Comparison of ENCODE assay signal across 17 cellular contexts in genomic region chr3:126317029-126317996, GRCh38. TPM values are rescaled to one million over a fixed set of nuclear protein-coding genes. Genes with fewer than 3 reads are reported as not detected.
"Had no signal": no experiment of that assay in that cellular context is flagged by ENCODE, and none has a peak within 500 bp of the region (broad histone marks: within the 10 kb centered on the region; RNA-seq: fewer than 3 reads in every experiment).

No MANE protein-coding gene starts in this region.

- DNase-seq: activated CD4-positive, alpha-beta T cell treated with anti-CD3 and anti-CD28 coated beads for 36 hours; activated CD8-positive, alpha-beta T cell treated with anti-CD3 and anti-CD28 coated beads, Interleukin-2, amount 10 ng/mL, durations not matched to agents 7 days and 5 days; colonic mucosa; glutamatergic neuron; hypothalamus; lower lobe of right lung; naive B cell; stimulated activated CD4-positive, alpha-beta T cell treated with anti-CD3 and anti-CD28 coated beads, Interleukin-12 subunit alpha, Interleukin-12 subunit beta, amount 100 ng/mL, for 4 hours; stimulated activated CD4-positive, alpha-beta T cell treated with anti-CD3 and anti-CD28 coated beads, Interleukin-2, amount 100 ng/mL, for 24 hours; T-helper 17 cell had no signal

- ATAC-seq: activated CD4-positive, alpha-beta T cell treated with anti-CD3 and anti-CD28 coated beads for 36 hours; activated CD8-positive, alpha-beta T cell treated with anti-CD3 and anti-CD28 coated beads, Interleukin-2, amount 10 ng/mL, durations not matched to agents 7 days and 5 days; T-helper 17 cell had no signal

- H3K9me3 ChIP-seq: adrenal gland, colonic mucosa, lower lobe of right lung, thoracic aorta had no signal

- H3K36me3 ChIP-seq: adrenal gland, colonic mucosa, lower lobe of right lung, thoracic aorta had no signal

- H3K4me3 Mint-ChIP-seq: activated CD4-positive, alpha-beta T cell treated with anti-CD3 and anti-CD28 coated beads for 36 hours; activated CD8-positive, alpha-beta T cell treated with anti-CD3 and anti-CD28 coated beads, Interleukin-2, amount 10 ng/mL, durations not matched to agents 7 days and 5 days; activated naive CD4-positive, alpha-beta T cell treated with anti-CD3 and anti-CD28 coated beads, Interleukin-2, amount 50 U/mL, for 24 hours; mesothelial cell of epicardium; naive B cell; stimulated activated effector memory CD8-positive, alpha-beta T cell treated with anti-CD3 and anti-CD28 coated beads, Interleukin-12 subunit alpha, Interleukin-12 subunit beta, amount 100 ng/mL, for 72 hours; T-helper 17 cell had no signal

- H3K36me3 Mint-ChIP-seq: activated naive CD4-positive, alpha-beta T cell treated with anti-CD3 and anti-CD28 coated beads, Interleukin-2, amount 50 U/mL, for 24 hours; mesothelial cell of epicardium; naive B cell; stimulated activated effector memory CD8-positive, alpha-beta T cell treated with anti-CD3 and anti-CD28 coated beads, Interleukin-12 subunit alpha, Interleukin-12 subunit beta, amount 100 ng/mL, for 72 hours had no signal

- H3K4me3 ChIP-seq: adrenal gland, colonic mucosa, lower lobe of right lung, thoracic aorta had no signal

- H3K27ac Mint-ChIP-seq: activated CD4-positive, alpha-beta T cell treated with anti-CD3 and anti-CD28 coated beads for 36 hours; activated CD8-positive, alpha-beta T cell treated with anti-CD3 and anti-CD28 coated beads, Interleukin-2, amount 10 ng/mL, durations not matched to agents 7 days and 5 days; activated naive CD4-positive, alpha-beta T cell treated with anti-CD3 and anti-CD28 coated beads, Interleukin-2, amount 50 U/mL, for 24 hours; activated T-helper 2 cell treated with anti-CD3 and anti-CD28 coated beads, Interferon-gamma antibody, Interleukin-2, Interleukin-4, amounts not matched to agents 10 μg/mL and 5 μg/mL and 100 μg/mL, durations not matched to agents 14 hours and 24 hours and 36 hours; mesothelial cell of epicardium; stimulated activated effector memory CD8-positive, alpha-beta T cell treated with anti-CD3 and anti-CD28 coated beads, Interleukin-12 subunit alpha, Interleukin-12 subunit beta, amount 100 ng/mL, for 72 hours; T-helper 17 cell had no signal

- H3K27ac ChIP-seq: adrenal gland, colonic mucosa, lower lobe of right lung, parathyroid adenoma, thoracic aorta had no signal

- H3K4me1 ChIP-seq: adrenal gland, colonic mucosa, lower lobe of right lung, parathyroid adenoma had no signal

- H3K4me1 Mint-ChIP-seq: activated CD4-positive, alpha-beta T cell treated with anti-CD3 and anti-CD28 coated beads for 36 hours; activated naive CD4-positive, alpha-beta T cell treated with anti-CD3 and anti-CD28 coated beads, Interleukin-2, amount 50 U/mL, for 24 hours; naive B cell; stimulated activated effector memory CD8-positive, alpha-beta T cell treated with anti-CD3 and anti-CD28 coated beads, Interleukin-12 subunit alpha, Interleukin-12 subunit beta, amount 100 ng/mL, for 72 hours; T-helper 17 cell had no signal

- H3K27me3 ChIP-seq: adrenal gland, colonic mucosa had no signal

- H3K9me3 Mint-ChIP-seq: activated naive CD4-positive, alpha-beta T cell treated with anti-CD3 and anti-CD28 coated beads, Interleukin-2, amount 50 U/mL, for 24 hours; activated T-helper 2 cell treated with anti-CD3 and anti-CD28 coated beads, Interferon-gamma antibody, Interleukin-2, Interleukin-4, amounts not matched to agents 10 μg/mL and 5 μg/mL and 100 μg/mL, durations not matched to agents 14 hours and 24 hours and 36 hours; stimulated activated effector memory CD8-positive, alpha-beta T cell treated with anti-CD3 and anti-CD28 coated beads, Interleukin-12 subunit alpha, Interleukin-12 subunit beta, amount 100 ng/mL, for 72 hours had no signal

RNA-seq across cellular contexts. Expression of gene KLF15, which starts 39.9 kb away (rescaled TPM):
- total RNA-seq: activated CD8-positive, alpha-beta T cell treated with anti-CD3 and anti-CD28 coated beads, Interleukin-2, amount 10 ng/mL, durations not matched to agents 7 days and 5 days had no signal
